Comparison of ENCODE assay signal across 11 cellular contexts in the genomic region with DNA sequence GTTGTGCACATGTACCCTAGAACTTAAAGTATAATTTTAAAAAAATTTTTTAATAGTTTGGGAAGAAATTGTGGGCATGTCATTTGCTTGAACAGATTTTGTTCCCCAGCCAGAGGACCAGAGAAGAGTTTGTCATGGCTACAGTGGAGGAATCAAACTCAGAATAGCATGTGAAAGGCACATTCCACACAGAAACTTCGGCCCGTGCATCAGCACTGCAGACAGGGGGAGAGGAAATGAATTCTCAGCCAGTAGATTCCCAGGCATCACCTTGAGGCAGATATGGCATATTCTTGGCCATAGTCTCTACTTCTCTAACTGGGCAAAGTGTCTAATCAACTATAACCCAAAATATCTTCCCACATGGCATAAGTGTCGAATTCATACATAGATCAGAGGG.
A peak's percentile ranks its signal among the peaks of the same experiment; 100 is the strongest.
DNase-seq lines count a peak whose midpoint lies in the region; ATAC-seq and TF ChIP-seq lines count a peak whose summit lies in the region.
"Had no signal": no experiment of that assay in that cellular context is flagged by ENCODE, and none has a peak within 500 bp of the region (broad histone marks: within the 10 kb centered on the region; RNA-seq: fewer than 3 reads in every experiment).

No MANE protein-coding gene starts in this region.

- H3K36me3 ChIP-seq in right atrium auricular region = no peaks in the 10 kb centered on the region
- peaks cover 0 to 1% of the 10 kb centered on the region in 2 donors for H3K36me3 ChIP-seq in lung (ENCODE audit: control insufficient read depth in 2 of 2, insufficient read depth in 2 of 2, low read length in 2 of 2)
- H3K36me3 ChIP-seq: ascending aorta had no signal

- no peak for ATAC-seq in left cardiac atrium
- no peak for ATAC-seq in lung (ENCODE audit: insufficient read depth, low FRiP score)
- ATAC-seq in HG03025 (IDR thresholded peaks at IDR 0.05; ENCODE audit: low FRiP score, unreplicated experiment) = no peak
- no peak for ATAC-seq in GM18867 (IDR thresholded peaks at IDR 0.05; ENCODE audit: unreplicated experiment)
- no peak for ATAC-seq in HG02973 (IDR thresholded peaks at IDR 0.05; ENCODE audit: unreplicated experiment)

- no peaks in the 10 kb centered on the region for H3K27me3 ChIP-seq in right atrium auricular region
- H3K27me3 ChIP-seq in lung (ENCODE audit: control insufficient read depth, insufficient read depth) = no peaks in the 10 kb centered on the region
- H3K27me3 ChIP-seq: ascending aorta had no signal

- H3K9me3 ChIP-seq in right atrium auricular region = no peaks in the 10 kb centered on the region
- H3K9me3 ChIP-seq in lung (ENCODE audit: control insufficient read depth in 2 of 2, insufficient read depth in 1 of 2, low read length in 1 of 2) = no peaks in the 10 kb centered on the region
- H3K9me3 ChIP-seq: ascending aorta had no signal

- peak overlapping the region; percentile 83 for H3K27ac Mint-ChIP-seq in activated T-helper 1 cell treated with anti-CD3 and anti-CD28 coated beads, Interleukin-12 subunit alpha, Interleukin-12 subunit beta, Interleukin-2, Interleukin-4 antibody, amounts not matched to agents 30 ng/mL and 10 ng/mL and 1 ng/mL, durations not matched to agents 14 hours and 24 hours and 36 hours

- H3K36me3 Mint-ChIP-seq in activated T-helper 1 cell treated with anti-CD3 and anti-CD28 coated beads, Interleukin-12 subunit alpha, Interleukin-12 subunit beta, Interleukin-2, Interleukin-4 antibody, amounts not matched to agents 30 ng/mL and 10 ng/mL and 1 ng/mL, durations not matched to agents 14 hours and 24 hours and 36 hours (ENCODE audit: low read depth) = peaks cover 38% of the 10 kb centered on the region

- no peak overlapping the region for H3K4me3 ChIP-seq in right atrium auricular region
- H3K4me3 ChIP-seq in lung = no peak overlapping the region
- H3K4me3 ChIP-seq: ascending aorta, skin epidermis had no signal

- H3K4me1 ChIP-seq in right atrium auricular region = peaks cover 0 to 94% of the 10 kb centered on the region in 2 donors
- H3K4me1 ChIP-seq in lung (ENCODE audit: control insufficient read depth in 2 of 2, insufficient read depth in 2 of 2, low read length in 2 of 2) = peaks cover 22 to 45% of the 10 kb centered on the region in 2 donors

- no peaks in the 10 kb centered on the region for H3K27me3 Mint-ChIP-seq in activated T-helper 1 cell treated with anti-CD3 and anti-CD28 coated beads, Interleukin-12 subunit alpha, Interleukin-12 subunit beta, Interleukin-2, Interleukin-4 antibody, amounts not matched to agents 30 ng/mL and 10 ng/mL and 1 ng/mL, durations not matched to agents 14 hours and 24 hours and 36 hours (ENCODE audit: insufficient read depth)

- peak overlapping the region; percentile 39 for H3K4me3 Mint-ChIP-seq in activated T-helper 1 cell treated with anti-CD3 and anti-CD28 coated beads, Interleukin-12 subunit alpha, Interleukin-12 subunit beta, Interleukin-2, Interleukin-4 antibody, amounts not matched to agents 30 ng/mL and 10 ng/mL and 1 ng/mL, durations not matched to agents 14 hours and 24 hours and 36 hours

- peaks cover 96% of the 10 kb centered on the region for H3K4me1 Mint-ChIP-seq in activated T-helper 1 cell treated with anti-CD3 and anti-CD28 coated beads, Interleukin-12 subunit alpha, Interleukin-12 subunit beta, Interleukin-2, Interleukin-4 antibody, amounts not matched to agents 30 ng/mL and 10 ng/mL and 1 ng/mL, durations not matched to agents 14 hours and 24 hours and 36 hours (ENCODE audit: low read depth)

- H3K27ac ChIP-seq in right atrium auricular region (peak overlapping the region; percentile 82 to 83), lung (ENCODE audit: low read depth in 1 of 2, low read length in 1 of 2) (peak overlapping the region; percentile 52 to 62)
- H3K27ac ChIP-seq: C4-2B had no signal

- intact Hi-C loops in left cardiac atrium (cut with DNase I) = loop anchor here in 1 of 2 donors (5.0 kb wide), 3 partner anchors 38 to 238 kb away; no protein-coding TSS in a partner anchor
- intact Hi-C loops in activated T-helper 1 cell treated with anti-CD3 and anti-CD28 coated beads, Interleukin-12 subunit alpha, Interleukin-12 subunit beta, Interleukin-2, Interleukin-4 antibody, amounts not matched to agents 30 ng/mL and 10 ng/mL and 1 ng/mL, durations not matched to agents 14 hours and 24 hours and 36 hours (cut with micrococcal nuclease) = loop anchor here (10.0 kb wide), 1 partner anchor 90 kb away; no protein-coding TSS in a partner anchor

- 75 to 83% methylated on average over 3 of the region's 3 CpGs for WGBS in lung, 2 donors

- H3K9me3 Mint-ChIP-seq in activated T-helper 1 cell treated with anti-CD3 and anti-CD28 coated beads, Interleukin-12 subunit alpha, Interleukin-12 subunit beta, Interleukin-2, Interleukin-4 antibody, amounts not matched to agents 30 ng/mL and 10 ng/mL and 1 ng/mL, durations not matched to agents 14 hours and 24 hours and 36 hours = no peaks in the 10 kb centered on the region

- TF ChIP-seq CTCF in right atrium auricular region (IDR thresholded peaks at IDR 0.05) (no peak), lung (IDR thresholded peaks at IDR 0.05; ENCODE audit: control extremely low read depth, extremely low read depth) (no peak)

- no peak for DNase-seq in right atrium auricular region (ENCODE audit: low spot score)
- DNase-seq in left cardiac atrium = no peak
- DNase-seq in activated T-helper 1 cell treated with anti-CD3 and anti-CD28 coated beads, Interleukin-12 subunit alpha, Interleukin-12 subunit beta, Interleukin-2, Interleukin-4 antibody, amounts not matched to agents 30 ng/mL and 10 ng/mL and 1 ng/mL, durations not matched to agents 14 hours and 24 hours and 36 hours (ENCODE audit: low spot score) = no peak
- DNase-seq in lung (ENCODE audit: low spot score) = no peak
- DNase-seq in ureter (ENCODE audit: low spot score) = peak; percentile 34
